In genomic region chr18:24073791-24074190, GRCh38 we compare ENCODE assay signal across 18 cellular contexts.
"Had no signal": no experiment of that assay in that cellular context is flagged by ENCODE, and none has a peak within 500 bp of the region (broad histone marks: within the 10 kb centered on the region; RNA-seq: fewer than 3 reads in every experiment).

No MANE protein-coding gene starts in this region.

- ATAC-seq: HepG2, K562 had no signal

- DNase-seq: NCI-H1092, NCI-H1105 treated with DMSO at 0.1 percent for 48 hours, NCI-H1417 treated with DMSO at 0.1 percent for 48 hours, NCI-H146, NCI-H1694 treated with DMSO at 0.1 percent for 48 hours, NCI-H1930, NCI-H2081, NCI-H2107, NCI-H2227 treated with DMSO at 0.1 percent for 48 hours, NCI-H524, NCI-H526 treated with DMSO at 0.1 percent for 48 hours, NCI-H774, Right ventricle myocardium superior, RPMI8226, SIG-M5 had no signal

- H3K4me3 Mint-ChIP-seq: IgD-negative memory B cell had no signal

- H3K27me3 Mint-ChIP-seq: IgD-negative memory B cell had no signal
